In genomic region chr16:64892843-64893242, GRCh38 we compare ENCODE assay signal across 17 cellular contexts.
DNase-seq lines count a peak whose midpoint lies in the region; ATAC-seq, FAIRE-seq and TF ChIP-seq lines count a peak whose summit lies in the region.
"Had no signal": no experiment of that assay in that cellular context is flagged by ENCODE, and none has a peak within 500 bp of the region (broad histone marks: within the 10 kb centered on the region; RNA-seq: fewer than 3 reads in every experiment).

No MANE protein-coding gene starts in this region.

- DNase-seq in A549 (ENCODE audit: low read depth in 1 of 2, low spot score in 1 of 2) (no peak), HFF-Myc (ENCODE audit: extremely low read depth, low read depth) (peak; percentile 53), body of pancreas (no peak), hepatic stellate cell (ENCODE audit: low spot score) (peak; percentile 54), H9 (no peak), DMS53 (lab: John Stamatoyannopoulos, UW) (no peak), hypothalamus (lab: John Stamatoyannopoulos, UW) (no peak)
- DNase-seq in activated CD4-positive, alpha-beta T cell treated with anti-CD3 and anti-CD28 coated beads for 4 hours: no peak
- DNase-seq: activated CD4-positive, alpha-beta T cell treated with anti-CD3 and anti-CD28 coated beads for 1 hour; activated T-cell treated with anti-CD3 and anti-CD28 coated beads, Interleukin-2, amount 50 U/mL, for 48 hours; natural killer cell; NCI-H524; stimulated activated CD4-positive, alpha-beta T cell treated with anti-CD3 and anti-CD28 coated beads, Interleukin-12 subunit alpha, Interleukin-12 subunit beta, amount 100 ng/mL, for 4 hours; upper lobe of right lung had no signal

- H3K27me3 ChIP-seq in body of pancreas (no peaks in the 10 kb centered on the region), H9 (ENCODE audit: insufficient read depth, low read length) (no peaks in the 10 kb centered on the region)
- H3K27me3 ChIP-seq: esophagus muscularis mucosa, upper lobe of right lung had no signal

- H3K36me3 Mint-ChIP-seq in H9 (ENCODE audit: insufficient read depth in 1 of 3, low read depth in 3 of 3): no peaks in the 10 kb centered on the region
- H3K36me3 Mint-ChIP-seq: natural killer cell had no signal

- H3K27ac ChIP-seq in A549: no peak overlapping the region
- no peak overlapping the region for H3K27ac ChIP-seq in body of pancreas
- H3K27ac ChIP-seq in H9 (ENCODE audit: insufficient read length, low read depth, low read length): no peak overlapping the region
- H3K27ac ChIP-seq: esophagus muscularis mucosa, upper lobe of right lung had no signal

- no peak overlapping the region for H2BK120ac ChIP-seq in H9 (ENCODE audit: low read depth, low read length, poor library complexity, severe bottlenecking)

- H2BK12ac ChIP-seq in H9 (ENCODE audit: insufficient read length, low read depth, low read length): no peak overlapping the region

- TF ChIP-seq RAD21 in A549 (conservative IDR thresholded peaks at IDR 0.05 in 1 of 2, IDR thresholded peaks at IDR 0.05 in 1 of 2): no peak

- no peak overlapping the region for H2BK15ac ChIP-seq in H9 (ENCODE audit: low read depth, low read length)

- no peak for FAIRE-seq in A549 (lab: Jason Lieb, UNC)
- FAIRE-seq: G401.6, kidney had no signal

- no peaks in the 10 kb centered on the region for H3K27me3 Mint-ChIP-seq in H9 (ENCODE audit: low read depth)

- POLR2A ChIA-PET in A549 (lab: Yijun Ruan, JAX): no interaction called here

- H3K79me2 ChIP-seq in H9 (ENCODE audit: insufficient read depth, low read length): no peaks in the 10 kb centered on the region

- no peaks in the 10 kb centered on the region for H3K36me3 ChIP-seq in body of pancreas (replicated peaks in 1 of 2; ENCODE audit: insufficient read depth in 1 of 2, low read depth in 2 of 2)
- H3K36me3 ChIP-seq: esophagus muscularis mucosa, upper lobe of right lung had no signal

- ATAC-seq in A549 (no peak), body of pancreas (peak; percentile 21)
- ATAC-seq: natural killer cell, upper lobe of right lung had no signal

- H4K8ac ChIP-seq in H9 (replicated peaks; ENCODE audit: insufficient read length, low read depth, low read length): no peak overlapping the region

- no peak overlapping the region for H4K5ac ChIP-seq in H9 (ENCODE audit: insufficient read length, low read depth, low read length)

- H2BK20ac ChIP-seq in H9 (ENCODE audit: low read depth, low read length, poor library complexity, severe bottlenecking): no peak overlapping the region

- H3T11ph ChIP-seq in H9 (ENCODE audit: low read length): no peak overlapping the region

- no peak overlapping the region for H3K18ac ChIP-seq in H9 (ENCODE audit: insufficient read length, low read depth, low read length)

- H3K4me3 ChIP-seq in A549: no peak overlapping the region
- no peak overlapping the region for H3K4me3 ChIP-seq in HFF-Myc (replicated peaks; ENCODE audit: low read depth, low read length)
- H3K4me3 ChIP-seq in body of pancreas: no peak overlapping the region
- H3K4me3 ChIP-seq: upper lobe of right lung had no signal

- no peak overlapping the region for H3K27ac Mint-ChIP-seq in H9
- H3K27ac Mint-ChIP-seq: natural killer cell had no signal

- no peak overlapping the region for H3K56ac ChIP-seq in H9 (ENCODE audit: insufficient read length, low read depth, low read length)

- no peaks in the 10 kb centered on the region for H3K4me1 ChIP-seq in A549
- H3K4me1 ChIP-seq in body of pancreas: no peaks in the 10 kb centered on the region
- no peaks in the 10 kb centered on the region for H3K4me1 ChIP-seq in H9 (ENCODE audit: insufficient read depth, low read length)
- H3K4me1 ChIP-seq: upper lobe of right lung had no signal

- no peak overlapping the region for H2BK5ac ChIP-seq in H9 (ENCODE audit: insufficient read length, low read length)

- CTCF ChIA-PET in A549 (lab: Yijun Ruan, JAX): no interaction called here

- TF ChIP-seq EP300 in A549 (IDR thresholded peaks at IDR 0.05): no peak

- no peak overlapping the region for H2AFZ ChIP-seq in H9 (ENCODE audit: low read length)

- no peaks in the 10 kb centered on the region for H3K79me1 ChIP-seq in H9 (ENCODE audit: insufficient read depth, low read depth, low read length, poor library complexity, severe bottlenecking)

- H3K23me2 ChIP-seq in H9 (ENCODE audit: insufficient read length, low read depth, low read length, poor library complexity, severe bottlenecking): no peaks in the 10 kb centered on the region

- no peak overlapping the region for H3K4me3 Mint-ChIP-seq in H9
- H3K4me3 Mint-ChIP-seq: natural killer cell had no signal

- H3K9me3 Mint-ChIP-seq in H9: no peaks in the 10 kb centered on the region

- peaks cover 9 to 17% of the 10 kb centered on the region in 2 experiments for H3K4me1 Mint-ChIP-seq in H9
- H3K4me1 Mint-ChIP-seq: natural killer cell had no signal

- H4K91ac ChIP-seq in H9 (ENCODE audit: insufficient read length, low read depth, low read length): no peak overlapping the region

- TF ChIP-seq POLR2A in A549 (IDR thresholded peaks at IDR 0.05; ENCODE audit: low read length) (no peak), body of pancreas (IDR thresholded peaks at IDR 0.05) (no peak)

- H3K4ac ChIP-seq in H9 (ENCODE audit: low read depth, low read length): no peak overlapping the region

- H3K9me3 ChIP-seq in A549: no peaks in the 10 kb centered on the region
- no peaks in the 10 kb centered on the region for H3K9me3 ChIP-seq in body of pancreas
- no peaks in the 10 kb centered on the region for H3K9me3 ChIP-seq in H9 (ENCODE audit: control insufficient read depth, low read depth, low read length)
- H3K9me3 ChIP-seq: esophagus muscularis mucosa, upper lobe of right lung had no signal

- H3K23ac ChIP-seq in H9 (ENCODE audit: insufficient read length, low read depth, low read length): no peak overlapping the region

- H4K20me1 ChIP-seq in H9 (ENCODE audit: control insufficient read depth, insufficient read depth, insufficient read length): no peaks in the 10 kb centered on the region

- no peak overlapping the region for H3K9ac ChIP-seq in H9 (ENCODE audit: extremely low read depth, insufficient read length, low read length)

- no peak for TF ChIP-seq CTCF in A549 (IDR thresholded peaks at IDR 0.05)
- no peak for TF ChIP-seq CTCF in HFF-Myc (IDR thresholded peaks at IDR 0.05; ENCODE audit: low read depth, low read length, missing control alignments)
- no peak for TF ChIP-seq CTCF in body of pancreas (IDR thresholded peaks at IDR 0.05)
- TF ChIP-seq CTCF in H9 (conservative IDR thresholded peaks at IDR 0.05): no peak

- intact Hi-C loops in body of pancreas (cut with DNase I): no loop called here

- H3K14ac ChIP-seq in H9 (ENCODE audit: insufficient read depth, low read length): no peak overlapping the region

- 2% methylated on average over 2 of the region's 2 CpGs for WGBS in A549 (ENCODE audit: missing lambda C conversion rate)
- 13 to 21% methylated on average over 2 of the region's 2 CpGs for WGBS in body of pancreas, 2 donors
- WGBS in H9 (ENCODE audit: extremely low coverage, insufficient read length, low lambda C conversion rate): no CpG with 5 or more reads among the region's 2 CpGs

- H2AK5ac ChIP-seq in H9 (ENCODE audit: insufficient read length, low read length): no peak overlapping the region

- H3K4me2 ChIP-seq in A549 (peak overlapping the region; percentile 44; the same call in 2 of the 3 replicates), H9 (ENCODE audit: insufficient read depth, insufficient read length, low read length) (no peak overlapping the region)

TF ChIP-seq in A549, 52 proteins besides CTCF, POLR2A, EP300 and RAD21 (continues in another document):
- TF ChIP-seq POLR2AphosphoS2 (conservative IDR thresholded peaks at IDR 0.05; ENCODE audit: low read length): no peak
- no peak for TF ChIP-seq EHF (CRISPR knock-in tag; IDR thresholded peaks at IDR 0.05)
- TF ChIP-seq JUNB (IDR thresholded peaks at IDR 0.05): no peak
- no peak for TF ChIP-seq RARB (CRISPR knock-in tag; IDR thresholded peaks at IDR 0.05)
- no peak for TF ChIP-seq KDM5A (IDR thresholded peaks at IDR 0.05)
- TF ChIP-seq CBX2 (IDR thresholded peaks at IDR 0.05; ENCODE audit: borderline replicate concordance, low read depth): no peak
- no peak for TF ChIP-seq CEBPB (IDR thresholded peaks at IDR 0.05)
- TF ChIP-seq ZC3H11A (IDR thresholded peaks at IDR 0.05): no peak
- TF ChIP-seq, protein P1, sequence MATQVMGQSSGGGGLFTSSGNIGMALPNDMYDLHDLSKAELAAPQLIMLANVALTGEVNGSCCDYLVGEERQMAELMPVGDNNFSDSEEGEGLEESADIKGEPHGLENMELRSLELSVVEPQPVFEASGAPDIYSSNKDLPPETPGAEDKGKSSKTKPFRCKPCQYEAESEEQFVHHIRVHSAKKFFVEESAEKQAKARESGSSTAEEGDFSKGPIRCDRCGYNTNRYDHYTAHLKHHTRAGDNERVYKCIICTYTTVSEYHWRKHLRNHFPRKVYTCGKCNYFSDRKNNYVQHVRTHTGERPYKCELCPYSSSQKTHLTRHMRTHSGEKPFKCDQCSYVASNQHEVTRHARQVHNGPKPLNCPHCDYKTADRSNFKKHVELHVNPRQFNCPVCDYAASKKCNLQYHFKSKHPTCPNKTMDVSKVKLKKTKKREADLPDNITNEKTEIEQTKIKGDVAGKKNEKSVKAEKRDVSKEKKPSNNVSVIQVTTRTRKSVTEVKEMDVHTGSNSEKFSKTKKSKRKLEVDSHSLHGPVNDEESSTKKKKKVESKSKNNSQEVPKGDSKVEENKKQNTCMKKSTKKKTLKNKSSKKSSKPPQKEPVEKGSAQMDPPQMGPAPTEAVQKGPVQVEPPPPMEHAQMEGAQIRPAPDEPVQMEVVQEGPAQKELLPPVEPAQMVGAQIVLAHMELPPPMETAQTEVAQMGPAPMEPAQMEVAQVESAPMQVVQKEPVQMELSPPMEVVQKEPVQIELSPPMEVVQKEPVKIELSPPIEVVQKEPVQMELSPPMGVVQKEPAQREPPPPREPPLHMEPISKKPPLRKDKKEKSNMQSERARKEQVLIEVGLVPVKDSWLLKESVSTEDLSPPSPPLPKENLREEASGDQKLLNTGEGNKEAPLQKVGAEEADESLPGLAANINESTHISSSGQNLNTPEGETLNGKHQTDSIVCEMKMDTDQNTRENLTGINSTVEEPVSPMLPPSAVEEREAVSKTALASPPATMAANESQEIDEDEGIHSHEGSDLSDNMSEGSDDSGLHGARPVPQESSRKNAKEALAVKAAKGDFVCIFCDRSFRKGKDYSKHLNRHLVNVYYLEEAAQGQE (IDR thresholded peaks at IDR 0.05): no peak
- TF ChIP-seq TP53 (CRISPR knock-in tag; IDR thresholded peaks at IDR 0.05): no peak
- TF ChIP-seq HEYL (CRISPR knock-in tag; IDR thresholded peaks at IDR 0.05): no peak
- TF ChIP-seq EHMT2 (IDR thresholded peaks at IDR 0.05; ENCODE audit: low read depth): no peak
- no peak for TF ChIP-seq ATOH8 (CRISPR knock-in tag; IDR thresholded peaks at IDR 0.05; ENCODE audit: low read depth)

Comparison
In these comparisons a context has a peak if more than half of its experiments do, and no peak if none do; other contexts are left out.
1. DNase-seq: peak in HFF-Myc (single experiment) and hepatic stellate cell (single experiment); none in A549 (0 of 2), body of pancreas (0 of 4), activated CD4-positive, alpha-beta T cell treated with anti-CD3 and anti-CD28 coated beads for 4 hours (0 of 2), H9 (single experiment), DMS53 (single experiment) and hypothalamus (0 of 51).